1 cellular context compared by ENCODE assay signal in genomic region chr11:129639300-129639699, GRCh38.
TF ChIP-seq lines count a peak whose summit lies in the region.

No MANE protein-coding gene starts in this region.

TF ChIP-seq in HEK293, 187 proteins besides CTCF, POLR2A, EP300 and RAD21 (continued from another document):
- TF ChIP-seq PRDM10 (tag by site-specific recombination; IDR thresholded peaks at IDR 0.05) (0 out of 2 replicates have a peak, but pooled peaks have one; percentile 16), PRDM1 (tag by site-specific recombination; IDR thresholded peaks at IDR 0.05) (peak; percentile 22; the same call in 1 of the 2 replicates), ZNF660 (tag by site-specific recombination; IDR thresholded peaks at IDR 0.05) (peak; percentile 63), OSR2 (tag by site-specific recombination; IDR thresholded peaks at IDR 0.05) (peak; percentile 26; the same call in 1 of the 2 replicates), ZBTB10 (tag by site-specific recombination; IDR thresholded peaks at IDR 0.05) (no peak), ZFP69B (tag by site-specific recombination; IDR thresholded peaks at IDR 0.05) (peak; percentile 27; the same call in 1 of the 2 replicates), SCRT2 (tag by site-specific recombination; IDR thresholded peaks at IDR 0.05) (peak; percentile 95), ZNF639 (tag by site-specific recombination; IDR thresholded peaks at IDR 0.05) (peak; percentile 65), ZNF600 (tag by site-specific recombination; IDR thresholded peaks at IDR 0.05) (peak; percentile 76), BCL11A (tag by site-specific recombination; IDR thresholded peaks at IDR 0.05; ENCODE audit: low read depth) (peak; percentile 89), ZNF747 (tag by site-specific recombination; IDR thresholded peaks at IDR 0.05) (no peak), INSM2 (tag by site-specific recombination; IDR thresholded peaks at IDR 0.05) (0 out of 2 replicates have a peak, but pooled peaks have one; percentile 58), ZNF544 (tag by site-specific recombination; IDR thresholded peaks at IDR 0.05) (no peak), KLF9 (tag by site-specific recombination; IDR thresholded peaks at IDR 0.05; ENCODE audit: low read depth) (no peak), ZNF335 (tag by site-specific recombination; conservative IDR thresholded peaks at IDR 0.05) (no peak), ZNF843 (tag by site-specific recombination; IDR thresholded peaks at IDR 0.05) (0 out of 2 replicates have a peak, but pooled peaks have one; percentile 36), ZEB2 (tag by site-specific recombination; IDR thresholded peaks at IDR 0.05) (peak; percentile 52; the same call in 1 of the 2 replicates), TSHZ1 (tag by site-specific recombination; IDR thresholded peaks at IDR 0.05; ENCODE audit: borderline replicate concordance) (peak; percentile 71; the same call in 1 of the 2 replicates), GLIS1 (tag by site-specific recombination; IDR thresholded peaks at IDR 0.05) (no peak), ZNF629 (tag by site-specific recombination; IDR thresholded peaks at IDR 0.05) (peak; percentile 80), ZNF16 (tag by site-specific recombination; IDR thresholded peaks at IDR 0.05; ENCODE audit: low read depth) (no peak), KLF8 (tag by site-specific recombination; IDR thresholded peaks at IDR 0.05) (peak; percentile 36; the same call in 1 of the 2 replicates), HIC1 (tag by site-specific recombination; IDR thresholded peaks at IDR 0.05) (peak; percentile 93), SP7 (tag by site-specific recombination; IDR thresholded peaks at IDR 0.05) (peak; percentile 69), WT1 (tag by site-specific recombination; IDR thresholded peaks at IDR 0.05) (peak; percentile 51; the same call in 1 of the 2 replicates), ZNF248 (tag by site-specific recombination; IDR thresholded peaks at IDR 0.05) (no peak), ZFP37 (tag by site-specific recombination; IDR thresholded peaks at IDR 0.05) (peak; percentile 43; the same call in 1 of the 2 replicates), ZNF549 (tag by site-specific recombination; IDR thresholded peaks at IDR 0.05) (no peak), HOXD13 (CRISPR knock-in tag; IDR thresholded peaks at IDR 0.05; ENCODE audit: borderline replicate concordance) (no peak), ZNF24 (tag by site-specific recombination; IDR thresholded peaks at IDR 0.05) (peak; percentile 51; the same call in 1 of the 2 replicates), ZBTB44 (tag by site-specific recombination; IDR thresholded peaks at IDR 0.05) (peak; percentile 46; the same call in 1 of the 2 replicates), ZNF654 (tag by site-specific recombination; IDR thresholded peaks at IDR 0.05; ENCODE audit: low read depth) (peak; percentile 16), ZNF692 (tag by site-specific recombination; IDR thresholded peaks at IDR 0.05) (peak; percentile 39; the same call in 1 of the 2 replicates), PRDM6 (tag by site-specific recombination; IDR thresholded peaks at IDR 0.05) (peak; percentile 27; the same call in 1 of the 2 replicates), ZNF184 (tag by site-specific recombination; IDR thresholded peaks at IDR 0.05) (peak; percentile 81; the same call in 1 of the 2 replicates)
